ENCODE assay signal across 27 cellular contexts in the genomic region with DNA sequence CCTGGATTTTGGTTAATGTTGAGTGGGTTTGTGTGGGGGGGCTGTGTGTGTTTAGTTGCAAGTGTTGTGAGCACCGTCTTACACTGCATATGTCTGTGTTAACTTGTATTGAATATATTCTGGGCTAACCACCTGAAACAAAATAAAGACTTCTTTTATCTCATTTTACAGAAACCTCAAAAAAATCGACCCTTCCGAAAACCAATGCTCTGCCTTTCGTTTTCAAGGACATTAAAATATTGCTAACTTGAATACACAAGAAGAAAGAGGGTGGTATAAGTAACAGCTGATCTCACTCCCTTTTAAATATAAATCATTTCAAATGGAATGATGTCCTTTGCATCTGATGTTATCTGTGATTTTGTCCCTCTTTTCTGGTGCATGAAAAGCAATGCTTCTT.
"Had no signal": no experiment of that assay in that cellular context is flagged by ENCODE, and none has a peak within 500 bp of the region (broad histone marks: within the 10 kb centered on the region; RNA-seq: fewer than 3 reads in every experiment).

No MANE protein-coding gene starts in this region.

- H3K4me3 Mint-ChIP-seq: activated B cell treated with CpG ODN at 0.5 μM for 24 hours; activated CD4-positive, alpha-beta memory T cell treated with anti-CD3 and anti-CD28 coated beads for 36 hours; activated T-helper 1 cell treated with anti-CD3 and anti-CD28 coated beads, Interleukin-12 subunit alpha, Interleukin-12 subunit beta, Interleukin-2, Interleukin-4 antibody, amounts not matched to agents 30 ng/mL and 10 ng/mL and 1 ng/mL, durations not matched to agents 14 hours and 24 hours and 36 hours; central memory CD8-positive, alpha-beta T cell; memory B cell; naive B cell; T-cell had no signal

- H3K4me1 ChIP-seq: adrenal gland, body of pancreas, left lung, spleen, transverse colon had no signal

- H3K27ac Mint-ChIP-seq: activated B cell treated with CpG ODN at 0.5 μM for 24 hours; activated CD4-positive, alpha-beta memory T cell treated with anti-CD3 and anti-CD28 coated beads for 36 hours; activated naive CD4-positive, alpha-beta T cell treated with anti-CD3 and anti-CD28 coated beads, Interleukin-2, amount 50 U/mL, for 72 hours; activated T-helper 1 cell treated with anti-CD3 and anti-CD28 coated beads, Interleukin-12 subunit alpha, Interleukin-12 subunit beta, Interleukin-2, Interleukin-4 antibody, amounts not matched to agents 30 ng/mL and 10 ng/mL and 1 ng/mL, durations not matched to agents 14 hours and 24 hours and 36 hours; memory B cell; naive B cell; T-cell had no signal

- H3K4me1 Mint-ChIP-seq: activated B cell treated with CpG ODN at 0.5 μM for 24 hours; central memory CD8-positive, alpha-beta T cell; memory B cell; naive B cell; T-cell had no signal

- H3K36me3 ChIP-seq: adrenal gland, gastroesophageal sphincter, left lung, sigmoid colon, spleen, transverse colon, uterus had no signal

- H3K9me3 ChIP-seq: adrenal gland, body of pancreas, gastroesophageal sphincter, left lung, mucosa of descending colon, sigmoid colon, spleen, transverse colon, uterus had no signal

- ATAC-seq: activated naive CD4-positive, alpha-beta T cell treated with anti-CD3 and anti-CD28 coated beads, Interleukin-2, amount 50 U/mL, for 72 hours; body of pancreas; esophagus mucosa; gastroesophageal sphincter; left lung; mucosa of descending colon; SK-N-SH treated with all-trans-retinoic acid at 6 μM for 48 hours; T-cell had no signal

- H3K9me3 Mint-ChIP-seq: activated B cell treated with CpG ODN at 0.5 μM for 24 hours; activated CD4-positive, alpha-beta memory T cell treated with anti-CD3 and anti-CD28 coated beads for 36 hours; activated naive CD4-positive, alpha-beta T cell treated with anti-CD3 and anti-CD28 coated beads, Interleukin-2, amount 50 U/mL, for 72 hours; activated T-helper 1 cell treated with anti-CD3 and anti-CD28 coated beads, Interleukin-12 subunit alpha, Interleukin-12 subunit beta, Interleukin-2, Interleukin-4 antibody, amounts not matched to agents 30 ng/mL and 10 ng/mL and 1 ng/mL, durations not matched to agents 14 hours and 24 hours and 36 hours; central memory CD8-positive, alpha-beta T cell; naive B cell had no signal

- H3K36me3 Mint-ChIP-seq: activated CD4-positive, alpha-beta memory T cell treated with anti-CD3 and anti-CD28 coated beads for 36 hours; activated naive CD4-positive, alpha-beta T cell treated with anti-CD3 and anti-CD28 coated beads, Interleukin-2, amount 50 U/mL, for 72 hours; memory B cell; naive B cell; T-cell had no signal

- H3K27me3 ChIP-seq: adrenal gland, body of pancreas, gastroesophageal sphincter, left lung, sigmoid colon, transverse colon, uterus had no signal

- H3K27me3 Mint-ChIP-seq: activated B cell treated with CpG ODN at 0.5 μM for 24 hours had no signal

- DNase-seq: activated B cell treated with CpG ODN at 0.5 μM for 24 hours; activated CD4-positive, alpha-beta memory T cell treated with anti-CD3 and anti-CD28 coated beads for 36 hours; activated CD4-positive, alpha-beta T cell treated with anti-CD3 and anti-CD28 coated beads for 4 hours; activated gamma-delta T cell treated with Interleukin-2 at 50 U/mL for 16 hours; activated T-cell treated with anti-CD3 and anti-CD28 coated beads for 4 hours; adrenal gland; body of pancreas; cortex of kidney; effector CD4-positive, alpha-beta T cell; islet precursor cell; left lung; mucosa of descending colon; naive B cell; sigmoid colon; spleen; stimulated activated CD4-positive, alpha-beta T cell treated with anti-CD3 and anti-CD28 coated beads, Interleukin-4, amount 100 ng/mL, for 4 hours; stimulated activated naive CD4-positive, alpha-beta T cell; T-cell; transverse colon; uterus had no signal

- H3K27ac ChIP-seq: adrenal gland, body of pancreas, left lung, spleen, uterus had no signal

- H3K4me3 ChIP-seq: adrenal gland, body of pancreas, gastroesophageal sphincter, left lung, mucosa of descending colon, spleen, transverse colon, uterus had no signal
